ENCODE assay signal across 10 cellular contexts in genomic region chr1:219465247-219466093, GRCh38.
DNase-seq lines count a peak whose midpoint lies in the region; ATAC-seq lines count a peak whose summit lies in the region.
"Had no signal": no experiment of that assay in that cellular context is flagged by ENCODE, and none has a peak within 500 bp of the region (broad histone marks: within the 10 kb centered on the region; RNA-seq: fewer than 3 reads in every experiment).

No MANE protein-coding gene starts in this region.

- in situ Hi-C loops in Caki2 (cut with HindIII; ENCODE audit: low pct_unique_long_range_greater_than_20kb, low sequenced_read_pairs), result no loop called here

- DNase-seq in Caki2 (ENCODE audit: low read depth), result peak; percentile 6
- DNase-seq in amniotic epithelial cell (ENCODE audit: low read depth), result peak; percentile 11
- DNase-seq in DMS153 treated with DMSO at 0.1 percent for 48 hours (lab: John Stamatoyannopoulos, UW; ENCODE audit: unreplicated experiment), result no peak
- DNase-seq in GF-D8 (lab: John Stamatoyannopoulos, UW), result no peak
- no peak for DNase-seq in activated gamma-delta T cell treated with Interleukin-2 at 50 U/mL for 16 hours
- DNase-seq in SHP77 (lab: John Stamatoyannopoulos, UW), result no peak
- DNase-seq: EL, Right ventricle myocardium superior had no signal

- peak; percentile 57 for ATAC-seq in GM19351 (IDR thresholded peaks at IDR 0.05; ENCODE audit: unreplicated experiment)
- ATAC-seq in HG03060 (IDR thresholded peaks at IDR 0.05; ENCODE audit: low read depth, unreplicated experiment), result peak; percentile 60

Comparison
In these comparisons a context has a peak if more than half of its experiments do, and no peak if none do; other contexts are left out.
1. DNase-seq: peak in Caki2 (single experiment) and amniotic epithelial cell (single experiment); none in DMS153 treated with DMSO at 0.1 percent for 48 hours (single experiment), GF-D8 (single experiment), activated gamma-delta T cell treated with Interleukin-2 at 50 U/mL for 16 hours (single experiment) and SHP77 (0 of 2).